In genomic region chr22:38175206-38176118, GRCh38 we compare ENCODE assay signal across 12 cellular contexts. TPM values are rescaled to one million over a fixed set of nuclear protein-coding genes. Genes with fewer than 3 reads are reported as not detected.
DNase-seq lines count a peak whose midpoint lies in the region; TF ChIP-seq lines count a peak whose summit lies in the region.
"Had no signal": no experiment of that assay in that cellular context is flagged by ENCODE, and none has a peak within 500 bp of the region (broad histone marks: within the 10 kb centered on the region; RNA-seq: fewer than 3 reads in every experiment).

No MANE protein-coding gene starts in this region.

- H3K9me3 ChIP-seq in CD4-positive, alpha-beta memory T cell (ENCODE audit: control insufficient read depth in 1 of 2, low read length in 2 of 2): no peaks in the 10 kb centered on the region
- no peaks in the 10 kb centered on the region for H3K9me3 ChIP-seq in WERI-Rb-1 (ENCODE audit: severe bottlenecking)
- H3K9me3 ChIP-seq in hepatocyte (ENCODE audit: low read depth): no peaks in the 10 kb centered on the region
- no peaks in the 10 kb centered on the region for H3K9me3 ChIP-seq in skeletal muscle satellite cell (replicated peaks; ENCODE audit: low read length)
- H3K9me3 ChIP-seq in MG63: no peaks in the 10 kb centered on the region
- H3K9me3 ChIP-seq: pancreas had no signal

- H2AFZ ChIP-seq in hepatocyte: no peak overlapping the region

- peaks cover 7 to 15% of the 10 kb centered on the region in 2 donors for H3K36me3 Mint-ChIP-seq in CD4-positive, alpha-beta memory T cell

- H3K27me3 Mint-ChIP-seq in CD4-positive, alpha-beta memory T cell: no peaks in the 10 kb centered on the region

- no peak overlapping the region for H3K4me2 ChIP-seq in hepatocyte
- H3K4me2 ChIP-seq in skeletal muscle satellite cell (ENCODE audit: low read length): peak overlapping the region; percentile 42

- peaks cover 14% of the 10 kb centered on the region for H3K79me2 ChIP-seq in hepatocyte

- peak overlapping the region in 1 of 8 donors; percentile 62 for H3K4me3 Mint-ChIP-seq in CD4-positive, alpha-beta memory T cell
- H3K4me3 Mint-ChIP-seq: endodermal cell had no signal

- intact Hi-C loops in CD4-positive, alpha-beta memory T cell (cut with micrococcal nuclease): no loop called here

- H3K27ac Mint-ChIP-seq in CD4-positive, alpha-beta memory T cell: peak overlapping the region; percentile 17 to 99 (median 79)

- H3K4me3 ChIP-seq in CD4-positive, alpha-beta memory T cell (ENCODE audit: low read length in 2 of 2): no peak overlapping the region
- H3K4me3 ChIP-seq in WERI-Rb-1 (ENCODE audit: low read depth, low read length) (no peak overlapping the region), hepatocyte (no peak overlapping the region), skeletal muscle satellite cell (ENCODE audit: low read length) (no peak overlapping the region), MG63 (no peak overlapping the region)
- H3K4me3 ChIP-seq: pancreas had no signal

- no peaks in the 10 kb centered on the region for H3K36me3 ChIP-seq in CD4-positive, alpha-beta memory T cell (ENCODE audit: insufficient read depth, low read length)
- H3K36me3 ChIP-seq in WERI-Rb-1: no peaks in the 10 kb centered on the region
- no peaks in the 10 kb centered on the region for H3K36me3 ChIP-seq in hepatocyte (replicated peaks; ENCODE audit: insufficient read depth, low read depth)
- H3K36me3 ChIP-seq in skeletal muscle satellite cell (ENCODE audit: insufficient read depth, low read length): no peaks in the 10 kb centered on the region
- no peaks in the 10 kb centered on the region for H3K36me3 ChIP-seq in MG63
- H3K36me3 ChIP-seq: pancreas had no signal

- no peaks in the 10 kb centered on the region for H4K20me1 ChIP-seq in hepatocyte (ENCODE audit: insufficient read depth, poor library complexity, severe bottlenecking)

- H3K4me1 Mint-ChIP-seq in CD4-positive, alpha-beta memory T cell: peaks cover 39 to 77% (median 50%) of the 10 kb centered on the region in 4 donors

- no peak for DNase-seq in CD4-positive, alpha-beta memory T cell
- DNase-seq in WERI-Rb-1: no peak
- no peak for DNase-seq in hepatocyte (ENCODE audit: low spot score)
- DNase-seq in MG63: no peak
- no peak for DNase-seq in NCI-H1092 treated with DMSO at 0.1 percent for 48 hours (lab: John Stamatoyannopoulos, UW)
- no peak for DNase-seq in HUDEP-2 (lab: John Stamatoyannopoulos, UW; ENCODE audit: unreplicated experiment in 76 of 76)
- no peak for DNase-seq in DMS53 treated with DMSO at 0.1 percent for 48 hours (lab: John Stamatoyannopoulos, UW; ENCODE audit: unreplicated experiment)
- DNase-seq: endodermal cell, NCI-H226, SIG-M5 had no signal

- no peaks in the 10 kb centered on the region for H3K9me2 ChIP-seq in hepatocyte (replicated peaks; ENCODE audit: insufficient read depth)

- WGBS in hepatocyte (ENCODE audit: low lambda C conversion rate, missing lambda C conversion rate): 98% methylated on average over 17 of the region's 17 CpGs

- H3K4me1 ChIP-seq in CD4-positive, alpha-beta memory T cell (ENCODE audit: insufficient read depth, low read length): peaks cover 47% of the 10 kb centered on the region
- H3K4me1 ChIP-seq in hepatocyte (ENCODE audit: insufficient read depth) (peaks cover 15% of the 10 kb centered on the region), skeletal muscle satellite cell (ENCODE audit: control insufficient read depth, insufficient read depth, low read length) (peaks cover 67% of the 10 kb centered on the region)

- no peaks in the 10 kb centered on the region for H3K27me3 ChIP-seq in CD4-positive, alpha-beta memory T cell (ENCODE audit: insufficient read depth, low read length)
- H3K27me3 ChIP-seq in WERI-Rb-1 (ENCODE audit: insufficient read depth, low read depth, severe bottlenecking) (no peaks in the 10 kb centered on the region), hepatocyte (no peaks in the 10 kb centered on the region), skeletal muscle satellite cell (ENCODE audit: control insufficient read depth, insufficient read depth, low read length) (no peaks in the 10 kb centered on the region), MG63 (no peaks in the 10 kb centered on the region)
- H3K27me3 ChIP-seq: pancreas had no signal

- POLR2A ChIA-PET in CD4-positive, alpha-beta memory T cell (lab: Charles Lee; ENCODE audit: partially characterized antibody): interaction anchor here (1.0 kb wide), 3 partner anchors 11 to 30 kb away, joined by 3 to 4 read pairs (median 4); no protein-coding TSS in a partner anchor

- H3K9me3 Mint-ChIP-seq in CD4-positive, alpha-beta memory T cell: no peaks in the 10 kb centered on the region
- H3K9me3 Mint-ChIP-seq: endodermal cell had no signal

- peak overlapping the region; percentile 68 for H3K9ac ChIP-seq in skeletal muscle satellite cell (ENCODE audit: low read depth, low read length)

- CTCF ChIA-PET in CD4-positive, alpha-beta memory T cell (lab: Charles Lee; ENCODE audit: partially characterized antibody): no interaction called here

- TF ChIP-seq CTCF in WERI-Rb-1 (IDR thresholded peaks at IDR 0.05; ENCODE audit: low read depth, low read length) (no peak), hepatocyte (IDR thresholded peaks at IDR 0.05; ENCODE audit: poor library complexity) (no peak)

- H3K27ac ChIP-seq in CD4-positive, alpha-beta memory T cell (ENCODE audit: low read depth, low read length): peak overlapping the region; percentile 19
- 0 out of 2 replicates have a peak overlapping the region, but pooled peaks have one; percentile 4 for H3K27ac ChIP-seq in WERI-Rb-1
- H3K27ac ChIP-seq in hepatocyte: peak overlapping the region; percentile 45

RNA-seq across cellular contexts. Expression of gene PLA2G6, which starts 6.2 kb away (rescaled TPM):
- total RNA-seq in CD4-positive, alpha-beta memory T cell: 100 to 1,000 TPM; 228 to 238 TPM
- 1 to 10 TPM; 1.1 to 4.7 TPM for polyA plus RNA-seq in CD4-positive, alpha-beta memory T cell
- 28.2 and 39.9 TPM in 2 replicates for total RNA-seq in hepatocyte
- polyA plus RNA-seq in hepatocyte: 30.2 and 42.6 TPM in 2 replicates
- 4.8 and 8.6 TPM in 2 replicates for total RNA-seq in skeletal muscle satellite cell (2012; rRNA removed)
- 2.7 and 3.1 TPM in 2 replicates for total RNA-seq in MG63 (2014; rRNA removed; shearing (Covaris generic); ENCODE audit: low replicate concordance)

RNA-seq across cellular contexts. Expression of gene MAFF, which starts 26.3 kb away (rescaled TPM):
- 1 to 10 TPM; 6.8 TPM for total RNA-seq in CD4-positive, alpha-beta memory T cell
- polyA plus RNA-seq in CD4-positive, alpha-beta memory T cell: 1 to 10 TPM; 3.3 to 3.5 TPM
- 55.9 and 70.4 TPM in 2 replicates for total RNA-seq in hepatocyte
- polyA plus RNA-seq in hepatocyte: 67.2 and 76.3 TPM in 2 replicates
- total RNA-seq in skeletal muscle satellite cell (2012; rRNA removed): 29.7 and 36.9 TPM in 2 replicates
- 15.8 and 22.0 TPM in 2 replicates for total RNA-seq in MG63 (2014; rRNA removed; shearing (Covaris generic); ENCODE audit: low replicate concordance)
